ENCODE assay signal across 1 cellular context in the genomic region with DNA sequence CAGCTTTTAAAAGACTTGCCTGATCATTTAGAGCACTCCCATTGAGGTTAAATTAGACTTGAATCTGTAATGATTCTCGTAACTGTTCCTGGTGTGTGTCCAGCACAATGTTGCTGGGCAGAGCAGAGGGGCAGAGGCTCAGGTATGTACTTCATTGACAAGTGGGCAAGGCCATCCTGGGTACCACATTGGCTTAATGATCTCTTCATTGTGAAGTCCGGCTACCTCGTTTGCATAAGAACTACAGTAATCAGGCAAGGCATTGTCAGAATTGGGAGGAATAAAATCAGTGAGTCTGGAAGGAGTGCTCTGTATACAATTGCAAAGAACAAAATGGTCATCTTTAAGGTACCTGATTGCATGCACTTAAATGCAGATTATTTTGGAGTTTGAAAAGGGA.
TF ChIP-seq lines count a peak whose summit lies in the region.

No MANE protein-coding gene starts in this region.

TF ChIP-seq in GM12878, 131 proteins besides CTCF, POLR2A, EP300 and RAD21:
- TF ChIP-seq, protein P1, sequence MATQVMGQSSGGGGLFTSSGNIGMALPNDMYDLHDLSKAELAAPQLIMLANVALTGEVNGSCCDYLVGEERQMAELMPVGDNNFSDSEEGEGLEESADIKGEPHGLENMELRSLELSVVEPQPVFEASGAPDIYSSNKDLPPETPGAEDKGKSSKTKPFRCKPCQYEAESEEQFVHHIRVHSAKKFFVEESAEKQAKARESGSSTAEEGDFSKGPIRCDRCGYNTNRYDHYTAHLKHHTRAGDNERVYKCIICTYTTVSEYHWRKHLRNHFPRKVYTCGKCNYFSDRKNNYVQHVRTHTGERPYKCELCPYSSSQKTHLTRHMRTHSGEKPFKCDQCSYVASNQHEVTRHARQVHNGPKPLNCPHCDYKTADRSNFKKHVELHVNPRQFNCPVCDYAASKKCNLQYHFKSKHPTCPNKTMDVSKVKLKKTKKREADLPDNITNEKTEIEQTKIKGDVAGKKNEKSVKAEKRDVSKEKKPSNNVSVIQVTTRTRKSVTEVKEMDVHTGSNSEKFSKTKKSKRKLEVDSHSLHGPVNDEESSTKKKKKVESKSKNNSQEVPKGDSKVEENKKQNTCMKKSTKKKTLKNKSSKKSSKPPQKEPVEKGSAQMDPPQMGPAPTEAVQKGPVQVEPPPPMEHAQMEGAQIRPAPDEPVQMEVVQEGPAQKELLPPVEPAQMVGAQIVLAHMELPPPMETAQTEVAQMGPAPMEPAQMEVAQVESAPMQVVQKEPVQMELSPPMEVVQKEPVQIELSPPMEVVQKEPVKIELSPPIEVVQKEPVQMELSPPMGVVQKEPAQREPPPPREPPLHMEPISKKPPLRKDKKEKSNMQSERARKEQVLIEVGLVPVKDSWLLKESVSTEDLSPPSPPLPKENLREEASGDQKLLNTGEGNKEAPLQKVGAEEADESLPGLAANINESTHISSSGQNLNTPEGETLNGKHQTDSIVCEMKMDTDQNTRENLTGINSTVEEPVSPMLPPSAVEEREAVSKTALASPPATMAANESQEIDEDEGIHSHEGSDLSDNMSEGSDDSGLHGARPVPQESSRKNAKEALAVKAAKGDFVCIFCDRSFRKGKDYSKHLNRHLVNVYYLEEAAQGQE (IDR thresholded peaks at IDR 0.05; ENCODE audit: low read depth, low read length): no peak
- TF ChIP-seq, protein P2, sequence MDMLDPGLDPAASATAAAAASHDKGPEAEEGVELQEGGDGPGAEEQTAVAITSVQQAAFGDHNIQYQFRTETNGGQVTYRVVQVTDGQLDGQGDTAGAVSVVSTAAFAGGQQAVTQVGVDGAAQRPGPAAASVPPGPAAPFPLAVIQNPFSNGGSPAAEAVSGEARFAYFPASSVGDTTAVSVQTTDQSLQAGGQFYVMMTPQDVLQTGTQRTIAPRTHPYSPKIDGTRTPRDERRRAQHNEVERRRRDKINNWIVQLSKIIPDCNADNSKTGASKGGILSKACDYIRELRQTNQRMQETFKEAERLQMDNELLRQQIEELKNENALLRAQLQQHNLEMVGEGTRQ (IDR thresholded peaks at IDR 0.05; ENCODE audit: borderline replicate concordance, low read depth, low read length): no peak
- TF ChIP-seq, protein P3, sequence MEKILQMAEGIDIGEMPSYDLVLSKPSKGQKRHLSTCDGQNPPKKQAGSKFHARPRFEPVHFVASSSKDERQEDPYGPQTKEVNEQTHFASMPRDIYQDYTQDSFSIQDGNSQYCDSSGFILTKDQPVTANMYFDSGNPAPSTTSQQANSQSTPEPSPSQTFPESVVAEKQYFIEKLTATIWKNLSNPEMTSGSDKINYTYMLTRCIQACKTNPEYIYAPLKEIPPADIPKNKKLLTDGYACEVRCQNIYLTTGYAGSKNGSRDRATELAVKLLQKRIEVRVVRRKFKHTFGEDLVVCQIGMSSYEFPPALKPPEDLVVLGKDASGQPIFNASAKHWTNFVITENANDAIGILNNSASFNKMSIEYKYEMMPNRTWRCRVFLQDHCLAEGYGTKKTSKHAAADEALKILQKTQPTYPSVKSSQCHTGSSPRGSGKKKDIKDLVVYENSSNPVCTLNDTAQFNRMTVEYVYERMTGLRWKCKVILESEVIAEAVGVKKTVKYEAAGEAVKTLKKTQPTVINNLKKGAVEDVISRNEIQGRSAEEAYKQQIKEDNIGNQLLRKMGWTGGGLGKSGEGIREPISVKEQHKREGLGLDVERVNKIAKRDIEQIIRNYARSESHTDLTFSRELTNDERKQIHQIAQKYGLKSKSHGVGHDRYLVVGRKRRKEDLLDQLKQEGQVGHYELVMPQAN (conservative IDR thresholded peaks at IDR 0.05): no peak
- no peak for TF ChIP-seq FOXM1 (IDR thresholded peaks at IDR 0.05; ENCODE audit: low read depth, low read length)
- TF ChIP-seq SREBF1 (IDR thresholded peaks at IDR 0.05; ENCODE audit: low read length): no peak
- no peak for TF ChIP-seq POLR2AphosphoS5 (IDR thresholded peaks at IDR 0.05; ENCODE audit: low read length)
- TF ChIP-seq, protein P4, sequence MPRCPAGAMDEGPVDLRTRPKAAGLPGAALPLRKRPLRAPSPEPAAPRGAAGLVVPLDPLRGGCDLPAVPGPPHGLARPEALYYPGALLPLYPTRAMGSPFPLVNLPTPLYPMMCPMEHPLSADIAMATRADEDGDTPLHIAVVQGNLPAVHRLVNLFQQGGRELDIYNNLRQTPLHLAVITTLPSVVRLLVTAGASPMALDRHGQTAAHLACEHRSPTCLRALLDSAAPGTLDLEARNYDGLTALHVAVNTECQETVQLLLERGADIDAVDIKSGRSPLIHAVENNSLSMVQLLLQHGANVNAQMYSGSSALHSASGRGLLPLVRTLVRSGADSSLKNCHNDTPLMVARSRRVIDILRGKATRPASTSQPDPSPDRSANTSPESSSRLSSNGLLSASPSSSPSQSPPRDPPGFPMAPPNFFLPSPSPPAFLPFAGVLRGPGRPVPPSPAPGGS (IDR thresholded peaks at IDR 0.05; ENCODE audit: borderline replicate concordance, insufficient read depth, low read depth, low read length, poor library complexity, severe bottlenecking): no peak
- no peak for TF ChIP-seq MTA3 (IDR thresholded peaks at IDR 0.05; ENCODE audit: borderline replicate concordance, low read length)
- TF ChIP-seq TCF3 (IDR thresholded peaks at IDR 0.05; ENCODE audit: borderline replicate concordance, insufficient read depth, low read depth, low read length): no peak
- no peak for TF ChIP-seq ZNF24 (IDR thresholded peaks at IDR 0.05)
- TF ChIP-seq HCFC1 (IDR thresholded peaks at IDR 0.05; ENCODE audit: low read length): no peak
- TF ChIP-seq RBBP5 (conservative IDR thresholded peaks at IDR 0.05): no peak
- TF ChIP-seq, protein P5, sequence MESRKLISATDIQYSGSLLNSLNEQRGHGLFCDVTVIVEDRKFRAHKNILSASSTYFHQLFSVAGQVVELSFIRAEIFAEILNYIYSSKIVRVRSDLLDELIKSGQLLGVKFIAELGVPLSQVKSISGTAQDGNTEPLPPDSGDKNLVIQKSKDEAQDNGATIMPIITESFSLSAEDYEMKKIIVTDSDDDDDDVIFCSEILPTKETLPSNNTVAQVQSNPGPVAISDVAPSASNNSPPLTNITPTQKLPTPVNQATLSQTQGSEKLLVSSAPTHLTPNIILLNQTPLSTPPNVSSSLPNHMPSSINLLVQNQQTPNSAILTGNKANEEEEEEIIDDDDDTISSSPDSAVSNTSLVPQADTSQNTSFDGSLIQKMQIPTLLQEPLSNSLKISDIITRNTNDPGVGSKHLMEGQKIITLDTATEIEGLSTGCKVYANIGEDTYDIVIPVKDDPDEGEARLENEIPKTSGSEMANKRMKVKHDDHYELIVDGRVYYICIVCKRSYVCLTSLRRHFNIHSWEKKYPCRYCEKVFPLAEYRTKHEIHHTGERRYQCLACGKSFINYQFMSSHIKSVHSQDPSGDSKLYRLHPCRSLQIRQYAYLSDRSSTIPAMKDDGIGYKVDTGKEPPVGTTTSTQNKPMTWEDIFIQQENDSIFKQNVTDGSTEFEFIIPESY (IDR thresholded peaks at IDR 0.05): no peak
- no peak for TF ChIP-seq CBFB (IDR thresholded peaks at IDR 0.05; ENCODE audit: low read depth)
- TF ChIP-seq, protein P6, sequence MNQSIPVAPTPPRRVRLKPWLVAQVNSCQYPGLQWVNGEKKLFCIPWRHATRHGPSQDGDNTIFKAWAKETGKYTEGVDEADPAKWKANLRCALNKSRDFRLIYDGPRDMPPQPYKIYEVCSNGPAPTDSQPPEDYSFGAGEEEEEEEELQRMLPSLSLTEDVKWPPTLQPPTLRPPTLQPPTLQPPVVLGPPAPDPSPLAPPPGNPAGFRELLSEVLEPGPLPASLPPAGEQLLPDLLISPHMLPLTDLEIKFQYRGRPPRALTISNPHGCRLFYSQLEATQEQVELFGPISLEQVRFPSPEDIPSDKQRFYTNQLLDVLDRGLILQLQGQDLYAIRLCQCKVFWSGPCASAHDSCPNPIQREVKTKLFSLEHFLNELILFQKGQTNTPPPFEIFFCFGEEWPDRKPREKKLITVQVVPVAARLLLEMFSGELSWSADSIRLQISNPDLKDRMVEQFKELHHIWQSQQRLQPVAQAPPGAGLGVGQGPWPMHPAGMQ (IDR thresholded peaks at IDR 0.05; ENCODE audit: borderline replicate concordance): no peak
- no peak for TF ChIP-seq SRF (IDR thresholded peaks at IDR 0.05; ENCODE audit: low read depth in 2 of 2, low read length in 2 of 2)
- no peak for TF ChIP-seq CBX5 (IDR thresholded peaks at IDR 0.05; ENCODE audit: low read depth)
- TF ChIP-seq, protein P7, sequence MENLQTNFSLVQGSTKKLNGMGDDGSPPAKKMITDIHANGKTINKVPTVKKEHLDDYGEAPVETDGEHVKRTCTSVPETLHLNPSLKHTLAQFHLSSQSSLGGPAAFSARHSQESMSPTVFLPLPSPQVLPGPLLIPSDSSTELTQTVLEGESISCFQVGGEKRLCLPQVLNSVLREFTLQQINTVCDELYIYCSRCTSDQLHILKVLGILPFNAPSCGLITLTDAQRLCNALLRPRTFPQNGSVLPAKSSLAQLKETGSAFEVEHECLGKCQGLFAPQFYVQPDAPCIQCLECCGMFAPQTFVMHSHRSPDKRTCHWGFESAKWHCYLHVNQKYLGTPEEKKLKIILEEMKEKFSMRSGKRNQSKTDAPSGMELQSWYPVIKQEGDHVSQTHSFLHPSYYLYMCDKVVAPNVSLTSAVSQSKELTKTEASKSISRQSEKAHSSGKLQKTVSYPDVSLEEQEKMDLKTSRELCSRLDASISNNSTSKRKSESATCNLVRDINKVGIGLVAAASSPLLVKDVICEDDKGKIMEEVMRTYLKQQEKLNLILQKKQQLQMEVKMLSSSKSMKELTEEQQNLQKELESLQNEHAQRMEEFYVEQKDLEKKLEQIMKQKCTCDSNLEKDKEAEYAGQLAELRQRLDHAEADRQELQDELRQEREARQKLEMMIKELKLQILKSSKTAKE (IDR thresholded peaks at IDR 0.05; ENCODE audit: low read depth, poor library complexity, severe bottlenecking): no peak
- TF ChIP-seq TCF12 (IDR thresholded peaks at IDR 0.05; ENCODE audit: low read depth, low read length): no peak
- no peak for TF ChIP-seq YBX1 (IDR thresholded peaks at IDR 0.05)
